13 cellular contexts compared by ENCODE assay signal in genomic region chr1:77271851-77272250, GRCh38. TPM values are rescaled to one million over a fixed set of nuclear protein-coding genes. Genes with fewer than 3 reads are reported as not detected.
DNase-seq lines count a peak whose midpoint lies in the region; ATAC-seq and TF ChIP-seq lines count a peak whose summit lies in the region.
"Had no signal": no experiment of that assay in that cellular context is flagged by ENCODE, and none has a peak within 500 bp of the region (broad histone marks: within the 10 kb centered on the region; RNA-seq: fewer than 3 reads in every experiment).

No MANE protein-coding gene starts in this region.

- no peak for ATAC-seq in HG02588 (IDR thresholded peaks at IDR 0.05; ENCODE audit: unreplicated experiment)

- intact Hi-C loops in Calu3 (cut with micrococcal nuclease; ENCODE audit: unreplicated experiment) = no loop called here

- no peak overlapping the region for H3K27ac Mint-ChIP-seq in Calu3 (ENCODE audit: unreplicated experiment)
- H3K27ac Mint-ChIP-seq: mesothelial cell of epicardium; T-helper 1 cell treated with Interleukin-12 subunit alpha and Interleukin-12 subunit beta and Interleukin-4 antibody, amounts not matched to agents 30 μg/mL and 1 μg/mL, for 36 hours had no signal

- H3K4me3 Mint-ChIP-seq in Calu3 (ENCODE audit: low read depth, unreplicated experiment) = no peak overlapping the region
- H3K4me3 Mint-ChIP-seq: mesothelial cell of epicardium; T-helper 1 cell treated with Interleukin-12 subunit alpha and Interleukin-12 subunit beta and Interleukin-4 antibody, amounts not matched to agents 30 μg/mL and 1 μg/mL, for 36 hours had no signal

- CTCF ChIA-PET in Calu3 (lab: Charles Lee) = no interaction called here

- BruUV-seq in Calu3 (replicated peaks; lab: Mats Ljungman, UMichigan) = no TSS peak

- no peaks in the 10 kb centered on the region for H3K9me3 Mint-ChIP-seq in Calu3 (ENCODE audit: low read depth, unreplicated experiment)
- H3K9me3 Mint-ChIP-seq: mesothelial cell of epicardium; T-helper 1 cell treated with Interleukin-12 subunit alpha and Interleukin-12 subunit beta and Interleukin-4 antibody, amounts not matched to agents 30 μg/mL and 1 μg/mL, for 36 hours had no signal

- DNase-seq in DMS53 treated with DMSO at 0.1 percent for 48 hours (lab: John Stamatoyannopoulos, UW; ENCODE audit: unreplicated experiment) (peak; percentile 13), DMS53 (lab: John Stamatoyannopoulos, UW) (no peak), MV-4-11 (lab: John Stamatoyannopoulos, UW) (peak; percentile 80), dermis blood vessel endothelial cell (peak; percentile 79), myocyte (ENCODE audit: low read depth) (peak; percentile 61), Calu3 (no peak)
- DNase-seq in central memory CD4-positive, alpha-beta T cell = no peak
- DNase-seq: activated CD4-positive, alpha-beta T cell treated with anti-CD3 and anti-CD28 coated beads for 4 hours; NCI-H1105 treated with DMSO at 0.1 percent for 48 hours; NCI-H446 had no signal

- H3K27me3 Mint-ChIP-seq in Calu3 (ENCODE audit: unreplicated experiment) = no peaks in the 10 kb centered on the region

- no peak for TF ChIP-seq CTCF in Calu3 (IDR thresholded peaks at IDR 0.05; ENCODE audit: unreplicated experiment)

- no peaks in the 10 kb centered on the region for H3K4me1 Mint-ChIP-seq in Calu3 (ENCODE audit: low read depth, unreplicated experiment)
- H3K4me1 Mint-ChIP-seq: mesothelial cell of epicardium had no signal

- H3K36me3 Mint-ChIP-seq in Calu3 (ENCODE audit: insufficient read depth, unreplicated experiment) = no peaks in the 10 kb centered on the region
- H3K36me3 Mint-ChIP-seq: mesothelial cell of epicardium had no signal

RNA-seq across cellular contexts. Expression of gene AK5, which starts 10.0 kb away (rescaled TPM):
- total RNA-seq in dermis blood vessel endothelial cell = 20.1 and 40.3 TPM in 2 replicates
- total RNA-seq in myocyte = 77.7 and 92.6 TPM in 2 replicates
- 39.0 TPM for polyA plus RNA-seq in myocyte (2012)
- total RNA-seq in Calu3 (2022) = 0.61 TPM in 1 of 2 replicates, not detected in the other
- total RNA-seq: mesothelial cell of epicardium had no signal

RNA-seq across cellular contexts. Expression of gene PIGK, which starts 52.6 kb away (rescaled TPM):
- 30.6 and 69.4 TPM in 2 replicates for total RNA-seq in dermis blood vessel endothelial cell
- total RNA-seq in myocyte = 36.5 and 42.9 TPM in 2 replicates
- polyA plus RNA-seq in myocyte (2012) = 24.1 TPM
- 37.8 and 41.8 TPM in 2 replicates for total RNA-seq in Calu3 (2022)

Comparison
In these comparisons a context has a peak if more than half of its experiments do, and no peak if none do; other contexts are left out.
1. DNase-seq: peak in DMS53 treated with DMSO at 0.1 percent for 48 hours (single experiment), MV-4-11 (single experiment), dermis blood vessel endothelial cell (single experiment) and myocyte (single experiment); none in DMS53 (single experiment), Calu3 (single experiment) and central memory CD4-positive, alpha-beta T cell (single experiment).
2. RNA of gene AK5, which starts 10.0 kb away (total RNA-seq): 77.7 to 92.6 TPM in myocyte and 20.1 to 40.3 TPM in dermis blood vessel endothelial cell; 0.61 TPM in Calu3; every median in the first group is over 10 times any median in the second.